1 cellular context compared by ENCODE assay signal in the genomic region with DNA sequence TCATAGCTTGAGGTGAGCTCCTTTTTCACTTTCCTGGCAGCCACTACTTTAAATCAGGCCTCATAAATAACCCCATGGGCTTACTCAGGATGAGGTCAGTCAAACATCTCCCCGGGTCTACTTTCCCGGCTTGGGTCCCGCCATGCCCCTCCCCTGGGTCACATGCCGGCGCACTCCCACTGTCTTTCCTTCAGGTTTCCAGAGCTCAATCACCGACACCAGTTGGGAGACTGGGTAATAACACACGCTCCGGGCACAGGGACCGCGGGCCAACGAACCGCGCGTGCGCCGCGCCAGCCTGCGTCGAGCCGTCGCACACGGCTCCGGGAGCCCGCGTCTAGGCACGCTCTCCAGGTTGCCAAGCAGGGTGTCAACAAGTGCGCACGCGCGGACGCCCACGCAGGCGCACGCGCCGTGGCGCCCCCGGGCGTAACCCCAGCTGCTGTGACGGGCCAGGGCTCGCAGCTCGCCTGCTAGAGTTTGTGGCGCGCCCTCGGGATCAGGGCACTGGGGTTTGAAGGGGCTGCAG.
A peak's percentile ranks its signal among the peaks of the same experiment; 100 is the strongest.
TF ChIP-seq lines count a peak whose summit lies in the region.

No MANE protein-coding gene starts in this region.

TF ChIP-seq in WTC11, 78 proteins besides CTCF, POLR2A, EP300 and RAD21 (continued from another document):
- TF ChIP-seq, protein P1, sequence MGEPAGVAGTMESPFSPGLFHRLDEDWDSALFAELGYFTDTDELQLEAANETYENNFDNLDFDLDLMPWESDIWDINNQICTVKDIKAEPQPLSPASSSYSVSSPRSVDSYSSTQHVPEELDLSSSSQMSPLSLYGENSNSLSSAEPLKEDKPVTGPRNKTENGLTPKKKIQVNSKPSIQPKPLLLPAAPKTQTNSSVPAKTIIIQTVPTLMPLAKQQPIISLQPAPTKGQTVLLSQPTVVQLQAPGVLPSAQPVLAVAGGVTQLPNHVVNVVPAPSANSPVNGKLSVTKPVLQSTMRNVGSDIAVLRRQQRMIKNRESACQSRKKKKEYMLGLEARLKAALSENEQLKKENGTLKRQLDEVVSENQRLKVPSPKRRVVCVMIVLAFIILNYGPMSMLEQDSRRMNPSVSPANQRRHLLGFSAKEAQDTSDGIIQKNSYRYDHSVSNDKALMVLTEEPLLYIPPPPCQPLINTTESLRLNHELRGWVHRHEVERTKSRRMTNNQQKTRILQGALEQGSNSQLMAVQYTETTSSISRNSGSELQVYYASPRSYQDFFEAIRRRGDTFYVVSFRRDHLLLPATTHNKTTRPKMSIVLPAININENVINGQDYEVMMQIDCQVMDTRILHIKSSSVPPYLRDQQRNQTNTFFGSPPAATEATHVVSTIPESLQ (CRISPR knock-in tag; IDR thresholded peaks at IDR 0.05), result no peak
- TF ChIP-seq TP53 (CRISPR knock-in tag; IDR thresholded peaks at IDR 0.05) (no peak), ZNF232 (CRISPR knock-in tag; IDR thresholded peaks at IDR 0.05) (no peak), GABPB1 (CRISPR knock-in tag; IDR thresholded peaks at IDR 0.05) (no peak), CBFB (CRISPR knock-in tag; IDR thresholded peaks at IDR 0.05; ENCODE audit: low read depth) (no peak), TEAD4 (CRISPR knock-in tag; IDR thresholded peaks at IDR 0.05) (no peak), NFATC4 (CRISPR knock-in tag; IDR thresholded peaks at IDR 0.05) (no peak), HMGA2 (CRISPR knock-in tag; IDR thresholded peaks at IDR 0.05) (no peak), ETV6 (CRISPR knock-in tag; IDR thresholded peaks at IDR 0.05) (0 out of 2 replicates have a peak, but pooled peaks have one; percentile 14), NR3C1 (CRISPR knock-in tag; conservative IDR thresholded peaks at IDR 0.05; ENCODE audit: low read depth) (no peak), FOXK1 (CRISPR knock-in tag; IDR thresholded peaks at IDR 0.05) (peak; percentile 63; the same call in 1 of the 2 replicates), NFYB (CRISPR knock-in tag; conservative IDR thresholded peaks at IDR 0.05; ENCODE audit: low read depth) (no peak)
- TF ChIP-seq, protein P2, sequence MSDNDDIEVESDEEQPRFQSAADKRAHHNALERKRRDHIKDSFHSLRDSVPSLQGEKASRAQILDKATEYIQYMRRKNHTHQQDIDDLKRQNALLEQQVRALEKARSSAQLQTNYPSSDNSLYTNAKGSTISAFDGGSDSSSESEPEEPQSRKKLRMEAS (CRISPR knock-in tag; IDR thresholded peaks at IDR 0.05), result 0 out of 2 replicates have a peak, but pooled peaks have one; percentile 41
- TF ChIP-seq, protein P3, sequence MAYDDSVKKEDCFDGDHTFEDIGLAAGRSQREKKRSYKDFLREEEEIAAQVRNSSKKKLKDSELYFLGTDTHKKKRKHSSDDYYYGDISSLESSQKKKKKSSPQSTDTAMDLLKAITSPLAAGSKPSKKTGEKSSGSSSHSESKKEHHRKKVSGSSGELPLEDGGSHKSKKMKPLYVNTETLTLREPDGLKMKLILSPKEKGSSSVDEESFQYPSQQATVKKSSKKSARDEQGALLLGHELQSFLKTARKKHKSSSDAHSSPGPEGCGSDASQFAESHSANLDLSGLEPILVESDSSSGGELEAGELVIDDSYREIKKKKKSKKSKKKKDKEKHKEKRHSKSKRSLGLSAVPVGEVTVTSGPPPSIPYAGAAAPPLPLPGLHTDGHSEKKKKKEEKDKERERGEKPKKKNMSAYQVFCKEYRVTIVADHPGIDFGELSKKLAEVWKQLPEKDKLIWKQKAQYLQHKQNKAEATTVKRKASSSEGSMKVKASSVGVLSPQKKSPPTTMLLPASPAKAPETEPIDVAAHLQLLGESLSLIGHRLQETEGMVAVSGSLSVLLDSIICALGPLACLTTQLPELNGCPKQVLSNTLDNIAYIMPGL (CRISPR knock-in tag; IDR thresholded peaks at IDR 0.05), result no peak
- TF ChIP-seq, protein P4, sequence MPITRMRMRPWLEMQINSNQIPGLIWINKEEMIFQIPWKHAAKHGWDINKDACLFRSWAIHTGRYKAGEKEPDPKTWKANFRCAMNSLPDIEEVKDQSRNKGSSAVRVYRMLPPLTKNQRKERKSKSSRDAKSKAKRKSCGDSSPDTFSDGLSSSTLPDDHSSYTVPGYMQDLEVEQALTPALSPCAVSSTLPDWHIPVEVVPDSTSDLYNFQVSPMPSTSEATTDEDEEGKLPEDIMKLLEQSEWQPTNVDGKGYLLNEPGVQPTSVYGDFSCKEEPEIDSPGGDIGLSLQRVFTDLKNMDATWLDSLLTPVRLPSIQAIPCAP (CRISPR knock-in tag; IDR thresholded peaks at IDR 0.05), result no peak
- TF ChIP-seq, protein P5, sequence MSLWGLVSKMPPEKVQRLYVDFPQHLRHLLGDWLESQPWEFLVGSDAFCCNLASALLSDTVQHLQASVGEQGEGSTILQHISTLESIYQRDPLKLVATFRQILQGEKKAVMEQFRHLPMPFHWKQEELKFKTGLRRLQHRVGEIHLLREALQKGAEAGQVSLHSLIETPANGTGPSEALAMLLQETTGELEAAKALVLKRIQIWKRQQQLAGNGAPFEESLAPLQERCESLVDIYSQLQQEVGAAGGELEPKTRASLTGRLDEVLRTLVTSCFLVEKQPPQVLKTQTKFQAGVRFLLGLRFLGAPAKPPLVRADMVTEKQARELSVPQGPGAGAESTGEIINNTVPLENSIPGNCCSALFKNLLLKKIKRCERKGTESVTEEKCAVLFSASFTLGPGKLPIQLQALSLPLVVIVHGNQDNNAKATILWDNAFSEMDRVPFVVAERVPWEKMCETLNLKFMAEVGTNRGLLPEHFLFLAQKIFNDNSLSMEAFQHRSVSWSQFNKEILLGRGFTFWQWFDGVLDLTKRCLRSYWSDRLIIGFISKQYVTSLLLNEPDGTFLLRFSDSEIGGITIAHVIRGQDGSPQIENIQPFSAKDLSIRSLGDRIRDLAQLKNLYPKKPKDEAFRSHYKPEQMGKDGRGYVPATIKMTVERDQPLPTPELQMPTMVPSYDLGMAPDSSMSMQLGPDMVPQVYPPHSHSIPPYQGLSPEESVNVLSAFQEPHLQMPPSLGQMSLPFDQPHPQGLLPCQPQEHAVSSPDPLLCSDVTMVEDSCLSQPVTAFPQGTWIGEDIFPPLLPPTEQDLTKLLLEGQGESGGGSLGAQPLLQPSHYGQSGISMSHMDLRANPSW (CRISPR knock-in tag; conservative IDR thresholded peaks at IDR 0.05; ENCODE audit: low read depth), result no peak
- TF ChIP-seq, protein P6, sequence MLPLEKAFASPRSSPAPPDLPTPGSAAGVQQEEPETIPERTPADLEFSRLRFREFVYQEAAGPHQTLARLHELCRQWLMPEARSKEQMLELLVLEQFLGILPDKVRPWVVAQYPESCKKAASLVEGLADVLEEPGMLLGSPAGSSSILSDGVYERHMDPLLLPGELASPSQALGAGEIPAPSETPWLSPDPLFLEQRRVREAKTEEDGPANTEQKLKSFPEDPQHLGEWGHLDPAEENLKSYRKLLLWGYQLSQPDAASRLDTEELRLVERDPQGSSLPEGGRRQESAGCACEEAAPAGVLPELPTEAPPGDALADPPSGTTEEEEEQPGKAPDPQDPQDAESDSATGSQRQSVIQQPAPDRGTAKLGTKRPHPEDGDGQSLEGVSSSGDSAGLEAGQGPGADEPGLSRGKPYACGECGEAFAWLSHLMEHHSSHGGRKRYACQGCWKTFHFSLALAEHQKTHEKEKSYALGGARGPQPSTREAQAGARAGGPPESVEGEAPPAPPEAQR (CRISPR knock-in tag; IDR thresholded peaks at IDR 0.05), result no peak
- TF ChIP-seq, protein P7, sequence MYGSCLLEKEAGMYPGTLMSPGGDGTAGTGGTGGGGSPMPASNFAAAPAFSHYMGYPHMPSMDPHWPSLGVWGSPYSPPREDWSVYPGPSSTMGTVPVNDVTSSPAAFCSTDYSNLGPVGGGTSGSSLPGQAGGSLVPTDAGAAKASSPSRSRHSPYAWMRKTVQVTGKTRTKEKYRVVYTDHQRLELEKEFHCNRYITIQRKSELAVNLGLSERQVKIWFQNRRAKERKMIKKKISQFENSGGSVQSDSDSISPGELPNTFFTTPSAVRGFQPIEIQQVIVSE (CRISPR knock-in tag; IDR thresholded peaks at IDR 0.05; ENCODE audit: borderline replicate concordance), result no peak
- TF ChIP-seq, protein P8, sequence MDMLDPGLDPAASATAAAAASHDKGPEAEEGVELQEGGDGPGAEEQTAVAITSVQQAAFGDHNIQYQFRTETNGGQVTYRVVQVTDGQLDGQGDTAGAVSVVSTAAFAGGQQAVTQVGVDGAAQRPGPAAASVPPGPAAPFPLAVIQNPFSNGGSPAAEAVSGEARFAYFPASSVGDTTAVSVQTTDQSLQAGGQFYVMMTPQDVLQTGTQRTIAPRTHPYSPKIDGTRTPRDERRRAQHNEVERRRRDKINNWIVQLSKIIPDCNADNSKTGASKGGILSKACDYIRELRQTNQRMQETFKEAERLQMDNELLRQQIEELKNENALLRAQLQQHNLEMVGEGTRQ (CRISPR knock-in tag; IDR thresholded peaks at IDR 0.05), result peak; percentile 67
